2 cellular contexts compared by ENCODE assay signal in the genomic region with DNA sequence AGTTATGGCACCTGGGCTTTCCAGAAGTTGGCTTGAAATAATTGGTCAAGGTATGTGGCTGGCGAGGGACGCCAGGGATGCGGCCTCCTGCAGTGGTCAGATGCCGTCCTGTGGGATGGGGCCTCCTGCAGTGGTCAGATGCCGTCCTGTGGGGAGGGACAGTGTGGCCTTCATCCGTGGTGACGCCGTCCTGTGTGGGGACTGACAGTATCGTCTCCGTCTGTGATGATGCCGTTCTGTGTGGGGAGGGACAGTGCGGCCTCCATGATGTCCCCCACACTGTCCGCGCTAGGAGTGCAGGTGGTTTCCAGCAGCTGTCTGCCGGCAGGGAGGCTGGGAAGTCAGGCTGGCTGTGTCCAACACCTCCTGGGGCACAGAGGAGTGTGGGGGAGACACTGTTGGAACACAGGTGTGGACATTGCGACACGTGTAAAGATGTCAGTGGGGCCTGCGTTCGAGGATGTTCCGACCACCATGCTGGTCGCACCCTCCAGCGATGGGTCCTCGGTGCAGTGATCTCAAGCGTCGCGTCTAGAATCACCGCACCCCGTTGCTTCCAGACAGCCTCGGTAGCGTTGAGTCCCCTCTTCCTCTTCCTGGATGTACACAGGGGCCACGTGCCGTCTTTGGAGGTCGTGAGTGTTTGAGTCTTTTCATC.
A peak's percentile ranks its signal among the peaks of the same experiment; 100 is the strongest.
TF ChIP-seq lines count a peak whose summit lies in the region.

No MANE protein-coding gene starts in this region.

TF ChIP-seq in WTC11, 78 proteins besides CTCF, POLR2A, EP300 and RAD21:
- no peak for TF ChIP-seq ESRRA (CRISPR knock-in tag; IDR thresholded peaks at IDR 0.05; ENCODE audit: borderline replicate concordance)
- no peak for TF ChIP-seq NR1H2 (CRISPR knock-in tag; IDR thresholded peaks at IDR 0.05)

TF ChIP-seq in HepG2, 621 proteins besides CTCF, POLR2A, EP300 and RAD21:
- no peak for TF ChIP-seq ZNF782 (CRISPR knock-in tag; IDR thresholded peaks at IDR 0.05; ENCODE audit: borderline replicate concordance)
- no peak for TF ChIP-seq NONO (IDR thresholded peaks at IDR 0.05)
- TF ChIP-seq NONO (CRISPR knock-in tag; conservative IDR thresholded peaks at IDR 0.05), result no peak
- no peak for TF ChIP-seq FOXA1 (IDR thresholded peaks at IDR 0.05)
- TF ChIP-seq FOXA1 (CRISPR knock-in tag; IDR thresholded peaks at IDR 0.05), result no peak
- TF ChIP-seq ZNF790 (CRISPR knock-in tag; IDR thresholded peaks at IDR 0.05; ENCODE audit: borderline replicate concordance), result no peak
- TF ChIP-seq, protein P1, sequence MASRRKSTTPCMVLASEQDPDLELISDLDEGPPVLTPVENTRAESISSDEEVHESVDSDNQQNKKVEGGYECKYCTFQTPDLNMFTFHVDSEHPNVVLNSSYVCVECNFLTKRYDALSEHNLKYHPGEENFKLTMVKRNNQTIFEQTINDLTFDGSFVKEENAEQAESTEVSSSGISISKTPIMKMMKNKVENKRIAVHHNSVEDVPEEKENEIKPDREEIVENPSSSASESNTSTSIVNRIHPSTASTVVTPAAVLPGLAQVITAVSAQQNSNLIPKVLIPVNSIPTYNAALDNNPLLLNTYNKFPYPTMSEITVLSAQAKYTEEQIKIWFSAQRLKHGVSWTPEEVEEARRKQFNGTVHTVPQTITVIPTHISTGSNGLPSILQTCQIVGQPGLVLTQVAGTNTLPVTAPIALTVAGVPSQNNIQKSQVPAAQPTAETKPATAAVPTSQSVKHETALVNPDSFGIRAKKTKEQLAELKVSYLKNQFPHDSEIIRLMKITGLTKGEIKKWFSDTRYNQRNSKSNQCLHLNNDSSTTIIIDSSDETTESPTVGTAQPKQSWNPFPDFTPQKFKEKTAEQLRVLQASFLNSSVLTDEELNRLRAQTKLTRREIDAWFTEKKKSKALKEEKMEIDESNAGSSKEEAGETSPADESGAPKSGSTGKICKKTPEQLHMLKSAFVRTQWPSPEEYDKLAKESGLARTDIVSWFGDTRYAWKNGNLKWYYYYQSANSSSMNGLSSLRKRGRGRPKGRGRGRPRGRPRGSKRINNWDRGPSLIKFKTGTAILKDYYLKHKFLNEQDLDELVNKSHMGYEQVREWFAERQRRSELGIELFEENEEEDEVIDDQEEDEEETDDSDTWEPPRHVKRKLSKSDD (CRISPR knock-in tag; IDR thresholded peaks at IDR 0.05; ENCODE audit: low read depth), result peak; percentile 40; the same call in 1 of the 2 replicates
- TF ChIP-seq CHCHD3 (CRISPR knock-in tag; IDR thresholded peaks at IDR 0.05), result no peak
- TF ChIP-seq MEIS1 (CRISPR knock-in tag; IDR thresholded peaks at IDR 0.05; ENCODE audit: borderline replicate concordance), result 0 out of 2 replicates have a peak, but pooled peaks have one; percentile 38
- TF ChIP-seq, protein P2, sequence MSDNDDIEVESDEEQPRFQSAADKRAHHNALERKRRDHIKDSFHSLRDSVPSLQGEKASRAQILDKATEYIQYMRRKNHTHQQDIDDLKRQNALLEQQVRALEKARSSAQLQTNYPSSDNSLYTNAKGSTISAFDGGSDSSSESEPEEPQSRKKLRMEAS (IDR thresholded peaks at IDR 0.05), result no peak
- TF ChIP-seq, protein P3, sequence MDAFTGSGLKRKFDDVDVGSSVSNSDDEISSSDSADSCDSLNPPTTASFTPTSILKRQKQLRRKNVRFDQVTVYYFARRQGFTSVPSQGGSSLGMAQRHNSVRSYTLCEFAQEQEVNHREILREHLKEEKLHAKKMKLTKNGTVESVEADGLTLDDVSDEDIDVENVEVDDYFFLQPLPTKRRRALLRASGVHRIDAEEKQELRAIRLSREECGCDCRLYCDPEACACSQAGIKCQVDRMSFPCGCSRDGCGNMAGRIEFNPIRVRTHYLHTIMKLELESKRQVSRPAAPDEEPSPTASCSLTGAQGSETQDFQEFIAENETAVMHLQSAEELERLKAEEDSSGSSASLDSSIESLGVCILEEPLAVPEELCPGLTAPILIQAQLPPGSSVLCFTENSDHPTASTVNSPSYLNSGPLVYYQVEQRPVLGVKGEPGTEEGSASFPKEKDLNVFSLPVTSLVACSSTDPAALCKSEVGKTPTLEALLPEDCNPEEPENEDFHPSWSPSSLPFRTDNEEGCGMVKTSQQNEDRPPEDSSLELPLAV (CRISPR knock-in tag; conservative IDR thresholded peaks at IDR 0.05; ENCODE audit: low read depth), result no peak
- no peak for TF ChIP-seq KDM4B (CRISPR knock-in tag; IDR thresholded peaks at IDR 0.05)
- peak; percentile 71 for TF ChIP-seq CEBPB (IDR thresholded peaks at IDR 0.05; ENCODE audit: borderline replicate concordance, low read depth, low read length)
- TF ChIP-seq ZBTB38 (CRISPR knock-in tag; IDR thresholded peaks at IDR 0.05), result peak; percentile 69
- TF ChIP-seq RBFOX2 (IDR thresholded peaks at IDR 0.05; ENCODE audit: low read depth, low read length), result no peak
- TF ChIP-seq SAFB2 (CRISPR knock-in tag; IDR thresholded peaks at IDR 0.05; ENCODE audit: borderline replicate concordance, low read depth), result 0 out of 2 replicates have a peak, but pooled peaks have one; percentile 34
- no peak for TF ChIP-seq KLF13 (CRISPR knock-in tag; IDR thresholded peaks at IDR 0.05)
- TF ChIP-seq GTF3A (CRISPR knock-in tag; conservative IDR thresholded peaks at IDR 0.05), result 0 out of 2 replicates have a peak, but pooled peaks have one; percentile 33
- TF ChIP-seq NFATC3 (CRISPR knock-in tag; IDR thresholded peaks at IDR 0.05), result no peak
- TF ChIP-seq JUNB (CRISPR knock-in tag; IDR thresholded peaks at IDR 0.05; ENCODE audit: borderline replicate concordance), result no peak
- 0 out of 2 replicates have a peak, but pooled peaks have one; percentile 19 for TF ChIP-seq ZNF274 (CRISPR knock-in tag; IDR thresholded peaks at IDR 0.05)
- no peak for TF ChIP-seq MTA3 (CRISPR knock-in tag; IDR thresholded peaks at IDR 0.05)
- TF ChIP-seq, protein P4, sequence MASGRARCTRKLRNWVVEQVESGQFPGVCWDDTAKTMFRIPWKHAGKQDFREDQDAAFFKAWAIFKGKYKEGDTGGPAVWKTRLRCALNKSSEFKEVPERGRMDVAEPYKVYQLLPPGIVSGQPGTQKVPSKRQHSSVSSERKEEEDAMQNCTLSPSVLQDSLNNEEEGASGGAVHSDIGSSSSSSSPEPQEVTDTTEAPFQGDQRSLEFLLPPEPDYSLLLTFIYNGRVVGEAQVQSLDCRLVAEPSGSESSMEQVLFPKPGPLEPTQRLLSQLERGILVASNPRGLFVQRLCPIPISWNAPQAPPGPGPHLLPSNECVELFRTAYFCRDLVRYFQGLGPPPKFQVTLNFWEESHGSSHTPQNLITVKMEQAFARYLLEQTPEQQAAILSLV (CRISPR knock-in tag; IDR thresholded peaks at IDR 0.05; ENCODE audit: borderline replicate concordance), result 0 out of 2 replicates have a peak, but pooled peaks have one; percentile 25
- TF ChIP-seq ZNF432 (CRISPR knock-in tag; IDR thresholded peaks at IDR 0.05; ENCODE audit: borderline replicate concordance), result 0 out of 2 replicates have a peak, but pooled peaks have one; percentile 28
- TF ChIP-seq, protein P5, sequence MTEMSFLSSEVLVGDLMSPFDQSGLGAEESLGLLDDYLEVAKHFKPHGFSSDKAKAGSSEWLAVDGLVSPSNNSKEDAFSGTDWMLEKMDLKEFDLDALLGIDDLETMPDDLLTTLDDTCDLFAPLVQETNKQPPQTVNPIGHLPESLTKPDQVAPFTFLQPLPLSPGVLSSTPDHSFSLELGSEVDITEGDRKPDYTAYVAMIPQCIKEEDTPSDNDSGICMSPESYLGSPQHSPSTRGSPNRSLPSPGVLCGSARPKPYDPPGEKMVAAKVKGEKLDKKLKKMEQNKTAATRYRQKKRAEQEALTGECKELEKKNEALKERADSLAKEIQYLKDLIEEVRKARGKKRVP (CRISPR knock-in tag; IDR thresholded peaks at IDR 0.05), result no peak
- TF ChIP-seq AGO2 (optimal IDR thresholded peaks at IDR 0.05; ENCODE audit: low read depth, low read length), result no peak
